Comparison of ENCODE assay signal across 8 cellular contexts in the genomic region with DNA sequence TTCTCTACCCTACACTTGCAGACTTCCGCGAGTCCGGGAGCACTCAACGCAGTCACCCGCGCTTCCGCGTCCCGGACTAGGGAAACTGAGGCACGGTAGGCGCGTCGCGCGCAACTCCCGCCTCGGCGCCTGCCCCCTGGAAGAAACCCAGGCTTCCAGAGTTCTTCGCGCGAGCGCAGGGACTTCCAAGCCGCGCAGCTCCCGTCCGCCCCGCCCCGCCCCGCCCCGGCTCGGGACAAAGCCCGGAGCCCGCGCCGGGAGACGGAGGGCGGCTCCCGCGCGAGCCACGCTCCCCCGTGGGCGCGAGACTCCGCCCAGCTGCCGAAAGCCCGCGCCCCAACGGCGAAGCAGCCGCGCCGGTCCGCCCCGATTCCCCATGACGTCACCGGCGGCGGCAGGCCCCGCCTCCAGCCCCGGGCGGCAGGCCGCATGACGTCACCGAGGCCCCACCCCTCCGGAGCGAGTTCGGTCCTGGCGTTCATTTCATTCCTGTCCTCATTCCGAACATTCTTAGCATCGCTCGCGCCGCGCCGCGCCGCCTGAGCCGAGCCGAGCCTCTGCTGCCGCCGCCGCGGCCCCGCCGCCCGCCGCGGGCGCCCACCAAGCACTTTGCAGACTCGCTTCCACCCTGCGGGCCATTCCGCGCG. TPM values are rescaled to one million over a fixed set of nuclear protein-coding genes. Genes with fewer than 3 reads are reported as not detected.
DNase-seq lines count a peak whose midpoint lies in the region; ATAC-seq, FAIRE-seq and TF ChIP-seq lines count a peak whose summit lies in the region.

Gene TEAD1, plus strand, starts transcription at position 498 of the 647 bp plus-strand sequence.

- peaks cover 11% of the 10 kb centered on the region for H3K4me1 ChIP-seq in CD4-positive, alpha-beta memory T cell (ENCODE audit: insufficient read depth, low read length)
- H3K4me1 ChIP-seq in HUES64 (ENCODE audit: insufficient read depth, low read length), result peaks cover 31% of the 10 kb centered on the region
- H3K4me1 ChIP-seq in naive thymus-derived CD4-positive, alpha-beta T cell (ENCODE audit: control insufficient read depth in 2 of 2, insufficient read depth in 2 of 2, low read length in 2 of 2), result peaks cover 5 to 6% of the 10 kb centered on the region in 2 donors

- intact Hi-C loops in CD4-positive, alpha-beta memory T cell (cut with micrococcal nuclease), result no loop called here
- intact Hi-C loops in naive thymus-derived CD4-positive, alpha-beta T cell (cut with micrococcal nuclease), result loop anchor here (2.0 to 10.0 kb wide), 5 partner anchors 45 to 791 kb away; partner anchors contain the start of genes BTBD10 (in 1 of the 2) and MICAL2 (in 1 of the 2)

- no peaks in the 10 kb centered on the region for H3K36me3 ChIP-seq in CD4-positive, alpha-beta memory T cell (ENCODE audit: insufficient read depth, low read length)
- H3K36me3 ChIP-seq in HUES64 (ENCODE audit: insufficient read depth, low read length), result peaks cover 8% of the 10 kb centered on the region
- H3K36me3 ChIP-seq in naive thymus-derived CD4-positive, alpha-beta T cell (ENCODE audit: control insufficient read depth in 2 of 3, insufficient read depth in 3 of 3, low read length in 3 of 3), result no peaks in the 10 kb centered on the region

- no peak for FAIRE-seq in RCC 7860 (lab: Jason Lieb, UNC)

- peak; percentile 84 for ATAC-seq in GM21423 (IDR thresholded peaks at IDR 0.05; ENCODE audit: unreplicated experiment)
- peak; percentile 89 for ATAC-seq in naive thymus-derived CD4-positive, alpha-beta T cell

- POLR2A ChIA-PET in CD4-positive, alpha-beta memory T cell (lab: Charles Lee; ENCODE audit: partially characterized antibody), result no interaction called here
- POLR2A ChIA-PET in naive thymus-derived CD4-positive, alpha-beta T cell (lab: Charles Lee), result no interaction called here

- TF ChIP-seq CTCF in fibroblast of mammary gland (conservative IDR thresholded peaks at IDR 0.05; ENCODE audit: control insufficient read depth, insufficient read depth, low read depth, low read length), result no peak

- H3K27ac ChIP-seq in CD4-positive, alpha-beta memory T cell (ENCODE audit: low read depth, low read length), result no peak within 1 kb of the TSS
- H3K27ac ChIP-seq in HUES64 (ENCODE audit: low read depth, low read length), result peak within 1 kb of the TSS; percentile 97
- H3K27ac ChIP-seq in naive thymus-derived CD4-positive, alpha-beta T cell (ENCODE audit: low read depth, low read length), result no peak within 1 kb of the TSS

- peaks cover 7 to 25% (median 17%) of the 10 kb centered on the region in 4 donors for H3K4me1 Mint-ChIP-seq in CD4-positive, alpha-beta memory T cell
- peaks cover 6 to 24% (median 9%) of the 10 kb centered on the region in 7 donors for H3K4me1 Mint-ChIP-seq in naive thymus-derived CD4-positive, alpha-beta T cell

- H3K4me3 ChIP-seq in CD4-positive, alpha-beta memory T cell (ENCODE audit: low read length in 2 of 2), result peak within 1 kb of the TSS; percentile 28 to 58
- H3K4me3 ChIP-seq in HUES64 (ENCODE audit: low read length) (peak within 1 kb of the TSS; percentile 96), fibroblast of mammary gland (ENCODE audit: control insufficient read depth, low read depth, low read length) (peak within 1 kb of the TSS; percentile 87)
- peak within 1 kb of the TSS; percentile 70 for H3K4me3 ChIP-seq in naive thymus-derived CD4-positive, alpha-beta T cell (ENCODE audit: low read length)

- H3K27me3 ChIP-seq in CD4-positive, alpha-beta memory T cell (ENCODE audit: insufficient read depth, low read length), result peaks cover 14% of the 10 kb centered on the region
- peaks cover 8% of the 10 kb centered on the region for H3K27me3 ChIP-seq in HUES64 (ENCODE audit: insufficient read depth, low read length)
- H3K27me3 ChIP-seq in naive thymus-derived CD4-positive, alpha-beta T cell (ENCODE audit: control insufficient read depth in 2 of 2, insufficient read depth in 2 of 2, low read length in 2 of 2), result peaks cover 5 to 50% of the 10 kb centered on the region in 2 donors

- peak within 1 kb of the TSS; percentile 93 for H3K9ac ChIP-seq in HUES64 (ENCODE audit: low read depth, low read length)

- H3K36me3 Mint-ChIP-seq in CD4-positive, alpha-beta memory T cell, result peaks cover 0 to 4% of the 10 kb centered on the region in 2 donors
- peaks cover 0 to 6% (median 0%) of the 10 kb centered on the region in 5 donors for H3K36me3 Mint-ChIP-seq in naive thymus-derived CD4-positive, alpha-beta T cell

- peaks cover 0 to 9% (median 5%) of the 10 kb centered on the region in 8 donors for H3K9me3 Mint-ChIP-seq in CD4-positive, alpha-beta memory T cell
- peaks cover 0 to 37% (median 4%) of the 10 kb centered on the region in 11 donors for H3K9me3 Mint-ChIP-seq in naive thymus-derived CD4-positive, alpha-beta T cell

- CTCF ChIA-PET in CD4-positive, alpha-beta memory T cell (lab: Charles Lee; ENCODE audit: partially characterized antibody), result no interaction called here
- CTCF ChIA-PET in naive thymus-derived CD4-positive, alpha-beta T cell (lab: Charles Lee), result no interaction called here

- H3K27ac Mint-ChIP-seq in CD4-positive, alpha-beta memory T cell, result peak within 1 kb of the TSS; percentile 30 to 86 (median 63)
- H3K27ac Mint-ChIP-seq in naive thymus-derived CD4-positive, alpha-beta T cell, result peak within 1 kb of the TSS in 4 of 9 donors; percentile 29 to 77 (median 55)

- DNase-seq in CD4-positive, alpha-beta memory T cell, result peak; percentile 84 to 89 (median 87)
- DNase-seq in RCC 7860 (ENCODE audit: low spot score) (peak; percentile 88), fibroblast of mammary gland (ENCODE audit: low read depth) (peak; percentile 94)
- DNase-seq in activated effector memory CD4-positive, alpha-beta T cell treated with Interleukin-2 at 50 U/mL for 16 hours, result peak; percentile 74
- peak; percentile 74 to 97 (median 81) for DNase-seq in naive thymus-derived CD4-positive, alpha-beta T cell
- peak; percentile 64 to 69 for DNase-seq in stimulated activated CD8-positive, alpha-beta memory T cell treated with anti-CD3 and anti-CD28 coated beads, Interleukin-7, amount 100 ng/mL, for 48 hours (ENCODE audit: extremely low read depth in 1 of 2, low read depth in 1 of 2)

- whole genome bisulfite sequencing in HUES64, result under 1% methylated on average over 95 of the region's 95 CpGs

- H3K9me3 ChIP-seq in CD4-positive, alpha-beta memory T cell (ENCODE audit: control insufficient read depth in 1 of 2, low read length in 2 of 2), result no peaks in the 10 kb centered on the region
- H3K9me3 ChIP-seq in HUES64 (ENCODE audit: insufficient read depth, low read depth, low read length), result no peaks in the 10 kb centered on the region
- no peaks in the 10 kb centered on the region for H3K9me3 ChIP-seq in naive thymus-derived CD4-positive, alpha-beta T cell (ENCODE audit: control insufficient read depth in 2 of 3, low read length in 3 of 3)

- H3K27me3 Mint-ChIP-seq in CD4-positive, alpha-beta memory T cell, result peaks cover 48 to 49% of the 10 kb centered on the region in 2 donors
- peaks cover 70 to 80% (median 75%) of the 10 kb centered on the region in 5 donors for H3K27me3 Mint-ChIP-seq in naive thymus-derived CD4-positive, alpha-beta T cell

- peak within 1 kb of the TSS; percentile 82 to 87 (median 84) for H3K4me3 Mint-ChIP-seq in CD4-positive, alpha-beta memory T cell
- peak within 1 kb of the TSS; percentile 80 to 91 (median 85) for H3K4me3 Mint-ChIP-seq in naive thymus-derived CD4-positive, alpha-beta T cell

RNA-seq across cellular contexts. Expression of gene TEAD1, which starts in this region (rescaled TPM):
- 1 to 10 TPM in 1 of 2 experiments, under 1 TPM in 1; 0.52 to 1.1 TPM for total RNA-seq in CD4-positive, alpha-beta memory T cell
- polyA plus RNA-seq in CD4-positive, alpha-beta memory T cell, result under 1 TPM in 1 of 2 donors, not detected in 1; 0.15 TPM
- polyA plus RNA-seq in HUES64 (2013, experiment 1 of 2), result 49.4 TPM
- 51.8 TPM for polyA plus RNA-seq in HUES64 (2013, experiment 2 of 2)
- total RNA-seq in naive thymus-derived CD4-positive, alpha-beta T cell, result under 1 TPM in 2 of 5 experiments, not detected in 3; 0.07 to 0.22 TPM
- under 1 TPM in 1 of 2 donors, not detected in 1; 0.02 TPM for polyA plus RNA-seq in naive thymus-derived CD4-positive, alpha-beta T cell

Comparison
In these comparisons a context has a peak if more than half of its experiments do, and no peak if none do; other contexts are left out.
1. Peak in DNase-seq, ATAC-seq and H3K4me3 ChIP-seq in naive thymus-derived CD4-positive, alpha-beta T cell; RNA of the gene not detected or under 1 TPM.
2. H3K4me3 ChIP-seq: peak in every context shown above with its lines; median percentile 96 in HUES64; 87 in fibroblast of mammary gland; 70 in naive thymus-derived CD4-positive, alpha-beta T cell; 43 in CD4-positive, alpha-beta memory T cell.